ENCODE assay signal across 18 cellular contexts in the genomic region with DNA sequence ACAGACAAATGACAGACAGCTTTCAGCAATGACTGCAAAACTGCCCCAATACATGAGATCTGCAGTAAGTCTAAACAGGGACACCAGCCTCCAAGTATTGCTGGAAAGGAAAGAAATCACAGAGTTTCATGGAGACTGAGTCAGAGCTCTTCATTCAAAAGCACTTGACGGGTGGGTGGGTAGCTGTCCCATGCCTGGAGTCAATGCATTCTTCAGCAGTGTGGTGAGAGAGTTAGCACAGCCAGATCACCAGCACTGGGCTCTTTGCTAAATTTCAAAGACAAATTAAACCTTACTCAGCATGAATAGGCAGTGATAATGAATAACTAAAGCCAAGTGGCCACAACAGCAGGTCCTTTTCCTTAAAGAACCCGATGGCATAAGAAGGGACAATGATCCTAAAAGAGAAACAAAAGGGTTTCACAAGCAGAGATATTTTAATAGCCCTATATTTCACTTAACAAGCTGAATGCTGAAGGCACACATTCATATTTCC.
A peak's percentile ranks its signal among the peaks of the same experiment; 100 is the strongest.
DNase-seq lines count a peak whose midpoint lies in the region; ATAC-seq, FAIRE-seq and TF ChIP-seq lines count a peak whose summit lies in the region.
"Had no signal": no experiment of that assay in that cellular context is flagged by ENCODE, and none has a peak within 500 bp of the region (broad histone marks: within the 10 kb centered on the region; RNA-seq: fewer than 3 reads in every experiment).

No MANE protein-coding gene starts in this region.

- peaks cover 26% of the 10 kb centered on the region for H3K9me3 ChIP-seq in HUES48 (ENCODE audit: control insufficient read depth, insufficient read depth, low read length)
- peaks cover 30 to 33% of the 10 kb centered on the region in 2 experiments for H3K9me3 ChIP-seq in H1 (ENCODE audit: insufficient read depth in 2 of 2, low read depth in 1 of 2, low read length in 1 of 2)
- H3K9me3 ChIP-seq in neural progenitor cell (ENCODE audit: low read depth): no peaks in the 10 kb centered on the region
- peaks cover 17% of the 10 kb centered on the region for H3K9me3 ChIP-seq in A673 (ENCODE audit: low read depth, low read length, poor library complexity, severe bottlenecking)
- peaks cover 21% of the 10 kb centered on the region for H3K9me3 ChIP-seq in left ventricle myocardium inferior (replicated peaks)

- H3K27ac ChIP-seq in HUES48 (ENCODE audit: low read depth, low read length) (peak overlapping the region; percentile 43), H1 (ENCODE audit: low read depth, low read length) (no peak overlapping the region), neural progenitor cell (no peak overlapping the region), A673 (ENCODE audit: low read depth, low read length, poor library complexity, severe bottlenecking) (no peak overlapping the region), left ventricle myocardium inferior (replicated peaks) (no peak overlapping the region)
- H3K27ac ChIP-seq: KMS-11, SK-N-MC had no signal

- TF ChIP-seq RAD21 in H1 (IDR thresholded peaks at IDR 0.05 in 1 of 2, conservative IDR thresholded peaks at IDR 0.05 in 1 of 2; ENCODE audit: low read depth in 2 of 2, low read length in 2 of 2): no peak

- H2BK12ac ChIP-seq in H1 (ENCODE audit: low read depth, low read length): no peak overlapping the region

- no peak overlapping the region for H3K18ac ChIP-seq in H1 (ENCODE audit: extremely low read depth, low read length)

- DNase-seq in AG20443 (ENCODE audit: low spot score): peak; percentile 46
- no peak for DNase-seq in H1 (ENCODE audit: low read depth in 1 of 2, low spot score in 2 of 2)
- no peak for DNase-seq in neural progenitor cell (ENCODE audit: low spot score)
- no peak for DNase-seq in HT-29 (ENCODE audit: low spot score)
- DNase-seq in A673 (ENCODE audit: low spot score): no peak
- no peak for DNase-seq in left ventricle myocardium inferior
- DNase-seq: CD4-positive, alpha-beta memory T cell; DMS153; NCI-H1417; NCI-H187 treated with DMSO at 0.1 percent for 48 hours; NCI-H226; NCI-H524; SHP77 had no signal

- H2AFZ ChIP-seq in H1 (ENCODE audit: low read length) (peak overlapping the region; percentile 9; the same call in 1 of the 2 replicates), neural progenitor cell (replicated peaks) (peak overlapping the region; percentile 64)

- no TSS peak for BruUV-seq in A673 (replicated peaks; lab: Mats Ljungman, UMichigan)

- CTCF ChIA-PET in H1 (lab: Charles Lee; ENCODE audit: partially characterized antibody): interaction anchor here (0.8 to 2.2 kb wide), 3 partner anchors 96 to 1238 kb away, joined by 3 to 6 read pairs (median 3); no protein-coding TSS in a partner anchor
- CTCF ChIA-PET in A673 (lab: Charles Lee): no interaction called here

- H2BK5ac ChIP-seq in H1 (ENCODE audit: low read depth, low read length): no peak overlapping the region

- no peak for TF ChIP-seq EP300 in H1 (IDR thresholded peaks at IDR 0.05; ENCODE audit: borderline replicate concordance in 1 of 2, low read depth in 2 of 2, low read length in 2 of 2)

- intact Hi-C loops in A673 (cut with micrococcal nuclease; ENCODE audit: unreplicated experiment): no loop called here
- intact Hi-C loops in left ventricle myocardium inferior (cut with micrococcal nuclease): no loop called here

- no peak overlapping the region for H3K4me2 ChIP-seq in H1 (ENCODE audit: insufficient read depth in 1 of 2, low read depth in 2 of 2, low read length in 2 of 2)
- H3K4me2 ChIP-seq in neural progenitor cell: no peak overlapping the region
- H3K4me2 ChIP-seq: KMS-11 had no signal

- H3K27me3 Mint-ChIP-seq in neural progenitor cell (ENCODE audit: insufficient read depth, low read depth): peaks cover 4% of the 10 kb centered on the region
- H3K27me3 Mint-ChIP-seq: CD4-positive, alpha-beta memory T cell had no signal

- H4K5ac ChIP-seq in H1 (ENCODE audit: insufficient read length, low read depth, low read length): no peak overlapping the region

- no peak overlapping the region for H3K23ac ChIP-seq in H1 (ENCODE audit: insufficient read length)

- ATAC-seq in GM21717 (IDR thresholded peaks at IDR 0.05; ENCODE audit: unreplicated experiment): no peak

- peaks cover 17% of the 10 kb centered on the region for H3K4me1 Mint-ChIP-seq in neural progenitor cell
- H3K4me1 Mint-ChIP-seq: CD4-positive, alpha-beta memory T cell had no signal

- no peak overlapping the region for H3K14ac ChIP-seq in H1 (ENCODE audit: insufficient read length)

- H3K27me3 ChIP-seq in HUES48 (ENCODE audit: control insufficient read depth, insufficient read depth, low read length): no peaks in the 10 kb centered on the region
- H3K27me3 ChIP-seq in H1 (replicated peaks in 1 of 4; ENCODE audit: control insufficient read depth in 3 of 4, extremely low read depth in 1 of 4, insufficient read depth in 3 of 4, low read length in 3 of 4): no peaks in the 10 kb centered on the region
- H3K27me3 ChIP-seq in neural progenitor cell: no peaks in the 10 kb centered on the region
- no peaks in the 10 kb centered on the region for H3K27me3 ChIP-seq in A673 (replicated peaks; ENCODE audit: insufficient read depth, low read depth, low read length, poor library complexity)
- no peaks in the 10 kb centered on the region for H3K27me3 ChIP-seq in left ventricle myocardium inferior (ENCODE audit: low read depth)

- H4K8ac ChIP-seq in H1 (ENCODE audit: extremely low read depth, insufficient read depth, low read length): no peak overlapping the region

- H4K91ac ChIP-seq in H1 (replicated peaks; ENCODE audit: insufficient read length, low read length): no peak overlapping the region

- H3K56ac ChIP-seq in H1 (replicated peaks; ENCODE audit: insufficient read length, low read depth, low read length): no peak overlapping the region

- H3K27ac Mint-ChIP-seq in neural progenitor cell: no peak overlapping the region
- H3K27ac Mint-ChIP-seq: CD4-positive, alpha-beta memory T cell had no signal

- no peak overlapping the region for H3K9ac ChIP-seq in HUES48 (ENCODE audit: low read depth, low read length)
- no peak overlapping the region for H3K9ac ChIP-seq in H1 (replicated peaks in 1 of 4; ENCODE audit: extremely low read depth in 1 of 4, low read depth in 3 of 4, low read length in 3 of 4)
- no peak overlapping the region for H3K9ac ChIP-seq in neural progenitor cell
- H3K9ac ChIP-seq: KMS-11 had no signal

- H3K4ac ChIP-seq in H1 (replicated peaks; ENCODE audit: insufficient read length, low read depth, low read length): no peak overlapping the region

- no peak for FAIRE-seq in H1 (lab: Jason Lieb, UNC)
- FAIRE-seq: GM12891 had no signal

- no peaks in the 10 kb centered on the region for H4K20me1 ChIP-seq in H1 (replicated peaks in 1 of 2; ENCODE audit: control insufficient read depth in 1 of 2, insufficient read depth in 2 of 2, low read length in 2 of 2)
- no peaks in the 10 kb centered on the region for H4K20me1 ChIP-seq in neural progenitor cell (ENCODE audit: low read depth)

- no peak overlapping the region for H2BK15ac ChIP-seq in H1 (ENCODE audit: low read length)

- H3K36me3 Mint-ChIP-seq in neural progenitor cell: peaks cover 3% of the 10 kb centered on the region

- no peaks in the 10 kb centered on the region for H3F3A ChIP-seq in neural progenitor cell (ENCODE audit: low read depth)

- H3K4me3 ChIP-seq in HUES48 (ENCODE audit: low read depth, low read length): no peak overlapping the region
- no peak overlapping the region for H3K4me3 ChIP-seq in H1 (ENCODE audit: extremely low read depth in 1 of 4, insufficient read depth in 2 of 4, low read depth in 3 of 4, low read length in 4 of 4)
- H3K4me3 ChIP-seq in neural progenitor cell: no peak overlapping the region
- H3K4me3 ChIP-seq in A673 (ENCODE audit: low read depth, low read length, poor library complexity, severe bottlenecking): no peak overlapping the region
- no peak overlapping the region for H3K4me3 ChIP-seq in left ventricle myocardium inferior
- H3K4me3 ChIP-seq: SK-N-MC had no signal

- H3K9me3 Mint-ChIP-seq in neural progenitor cell: peaks cover 27% of the 10 kb centered on the region

- TF ChIP-seq CTCF in H1 (IDR thresholded peaks at IDR 0.05; ENCODE audit: control extremely low read depth in 1 of 3, insufficient read depth in 1 of 3, low read depth in 1 of 3, low read length in 3 of 3): no peak
- TF ChIP-seq CTCF in neural progenitor cell (IDR thresholded peaks at IDR 0.05): no peak
- no peak for TF ChIP-seq CTCF in A673 (conservative IDR thresholded peaks at IDR 0.05; ENCODE audit: low read depth, low read length)
- no peak for TF ChIP-seq CTCF in left ventricle myocardium inferior (IDR thresholded peaks at IDR 0.05; ENCODE audit: borderline replicate concordance)

- no peaks in the 10 kb centered on the region for H3K79me1 ChIP-seq in H1 (ENCODE audit: low read depth, low read length)

- H2BK120ac ChIP-seq in H1 (replicated peaks; ENCODE audit: low read depth, low read length): no peak overlapping the region

- 87% methylated on average over 2 of the region's 2 CpGs; no CpG with 5 or more reads in 1 of the 2 experiments for WGBS in H1 (ENCODE audit: extremely low coverage in 1 of 2, insufficient coverage in 1 of 2, insufficient read length in 1 of 2, insufficient replicate concordance in 2 of 2, low coverage in 1 of 2, low lambda C conversion rate in 2 of 2, missing lambda C conversion rate in 1 of 2), 2 experiments

- POLR2A ChIA-PET in H1 (lab: Charles Lee; ENCODE audit: partially characterized antibody) (no interaction called here), A673 (lab: Charles Lee; ENCODE audit: low non-redundant PET) (no interaction called here)

- no peaks in the 10 kb centered on the region; the same call in 1 of the 2 replicates for H3K23me2 ChIP-seq in H1 (ENCODE audit: low read depth, low read length)

- H3K36me3 ChIP-seq in HUES48 (ENCODE audit: control insufficient read depth, insufficient read depth, low read length) (no peaks in the 10 kb centered on the region), H1 (ENCODE audit: control insufficient read depth in 2 of 4, insufficient read depth in 4 of 4, low read length in 3 of 4) (no peaks in the 10 kb centered on the region; a peak in 1 of 8 replicates), neural progenitor cell (no peaks in the 10 kb centered on the region), A673 (ENCODE audit: insufficient read depth, low read length, poor library complexity, severe bottlenecking) (no peaks in the 10 kb centered on the region), left ventricle myocardium inferior (no peaks in the 10 kb centered on the region)

- H3K4me3 Mint-ChIP-seq in neural progenitor cell: no peak overlapping the region
- H3K4me3 Mint-ChIP-seq: CD4-positive, alpha-beta memory T cell had no signal

- no peak overlapping the region for H2BK20ac ChIP-seq in H1 (ENCODE audit: low read length)

- TF ChIP-seq POLR2A in H1 (IDR thresholded peaks at IDR 0.05; ENCODE audit: control extremely low read depth in 1 of 2, low read depth in 2 of 2, low read length in 2 of 2): no peak

- H3K79me2 ChIP-seq in H1 (ENCODE audit: control insufficient read depth in 1 of 2, insufficient read depth in 2 of 2, low read length in 2 of 2) (no peaks in the 10 kb centered on the region), neural progenitor cell (ENCODE audit: low read depth) (no peaks in the 10 kb centered on the region)

- no peak overlapping the region for H2AK5ac ChIP-seq in H1 (ENCODE audit: low read depth, low read length)

- H3K4me1 ChIP-seq in HUES48 (ENCODE audit: control insufficient read depth, insufficient read depth, low read length): peaks cover 9% of the 10 kb centered on the region; the same call in 1 of the 2 replicates
- peaks cover 0 to 8% (median under 1%) of the 10 kb centered on the region in 4 experiments; a peak in 4 of 7 replicates for H3K4me1 ChIP-seq in H1 (replicated peaks in 1 of 4; ENCODE audit: control insufficient read depth in 3 of 4, insufficient read depth in 4 of 4, low read length in 3 of 4)
- H3K4me1 ChIP-seq in neural progenitor cell: peaks cover 18% of the 10 kb centered on the region
- H3K4me1 ChIP-seq in A673 (ENCODE audit: insufficient read depth, low read length, poor library complexity, severe bottlenecking): peaks cover 2% of the 10 kb centered on the region
- no peaks in the 10 kb centered on the region for H3K4me1 ChIP-seq in left ventricle myocardium inferior
